21 cellular contexts compared by ENCODE assay signal in the genomic region with DNA sequence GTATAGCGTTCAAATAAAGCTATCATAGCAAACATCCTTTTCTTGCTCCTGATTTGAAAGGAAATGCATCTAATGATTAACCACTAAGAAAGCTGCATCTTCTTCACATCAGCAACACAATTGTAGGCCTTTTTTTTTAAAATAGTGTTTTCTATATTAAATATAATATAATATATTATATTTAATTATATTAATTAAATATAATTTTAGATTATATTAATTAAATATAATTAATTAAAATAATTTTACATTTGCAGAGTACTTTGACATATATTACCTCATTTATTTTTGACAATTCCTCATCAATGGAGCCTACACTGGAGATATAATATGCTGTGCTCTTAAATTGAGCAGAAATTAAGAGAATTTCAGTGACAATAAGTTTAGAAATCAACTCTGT.
"Had no signal": no experiment of that assay in that cellular context is flagged by ENCODE, and none has a peak within 500 bp of the region (broad histone marks: within the 10 kb centered on the region; RNA-seq: fewer than 3 reads in every experiment).

No MANE protein-coding gene starts in this region.

- FAIRE-seq: HTR-8/SVneo, K562 had no signal

- H3K9me3 ChIP-seq: SK-N-SH had no signal

- H3K4me3 ChIP-seq: K562 had no signal

- DNase-seq: NCI-H1092, NCI-H1105 treated with DMSO at 0.1 percent for 48 hours, NCI-H1417 treated with DMSO at 0.1 percent for 48 hours, NCI-H146, NCI-H1694 treated with DMSO at 0.1 percent for 48 hours, NCI-H1930, NCI-H2081, NCI-H2171, NCI-H226, NCI-H446, NCI-H510A, NCI-H524 treated with DMSO at 0.1 percent for 48 hours, NCI-H69, NCI-H774, SHP77, SK-N-SH had no signal

- H3K9ac ChIP-seq: KMS-11, SK-N-SH had no signal

- H3K27ac ChIP-seq: HL-60, KMS-11, RWPE1 had no signal
